1 cellular context compared by ENCODE assay signal in the genomic region with DNA sequence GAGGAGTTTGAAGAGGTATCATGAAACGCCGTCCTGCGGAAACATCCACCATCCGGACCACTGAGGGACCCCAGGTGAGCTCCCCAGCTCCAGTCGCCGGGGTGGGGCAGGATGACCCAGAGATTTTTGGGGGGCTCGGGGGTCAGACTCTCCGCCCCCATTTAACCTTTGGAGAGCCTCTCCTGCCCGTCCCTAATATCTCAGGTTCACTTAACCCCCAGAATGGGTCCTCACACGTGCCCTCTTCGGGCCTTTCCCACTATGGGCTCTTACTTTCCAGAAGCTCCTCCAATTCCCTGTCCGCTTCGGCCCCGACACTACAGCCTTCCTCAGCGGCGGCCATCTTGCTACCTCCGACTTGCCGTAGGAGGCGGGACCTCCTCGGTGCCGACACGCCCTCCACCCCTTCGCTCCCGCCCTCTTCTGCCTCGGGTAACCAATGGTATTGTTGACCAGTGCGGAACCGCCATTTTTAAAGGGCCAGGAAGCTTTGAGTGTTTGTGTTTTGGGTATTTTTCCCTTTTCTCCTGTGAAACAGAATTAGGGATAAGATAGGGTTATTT.
TF ChIP-seq lines count a peak whose summit lies in the region.

A gene with protein sequence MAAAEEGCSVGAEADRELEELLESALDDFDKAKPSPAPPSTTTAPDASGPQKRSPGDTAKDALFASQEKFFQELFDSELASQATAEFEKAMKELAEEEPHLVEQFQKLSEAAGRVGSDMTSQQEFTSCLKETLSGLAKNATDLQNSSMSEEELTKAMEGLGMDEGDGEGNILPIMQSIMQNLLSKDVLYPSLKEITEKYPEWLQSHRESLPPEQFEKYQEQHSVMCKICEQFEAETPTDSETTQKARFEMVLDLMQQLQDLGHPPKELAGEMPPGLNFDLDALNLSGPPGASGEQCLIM (minus strand): TSS at position 352 of the 563 bp plus-strand sequence. CDS start 9 bp downstream, at position 343.

TF ChIP-seq in HepG2, 621 proteins besides CTCF, POLR2A, EP300 and RAD21 (continued from another document and continues in another):
- TF ChIP-seq NR0B2 (CRISPR knock-in tag; IDR thresholded peaks at IDR 0.05) (no peak), ZNF720 (CRISPR knock-in tag; IDR thresholded peaks at IDR 0.05) (no peak), THAP9 (CRISPR knock-in tag; IDR thresholded peaks at IDR 0.05; ENCODE audit: borderline replicate concordance) (peak; percentile 79; the same call in 1 of the 2 replicates), IKZF4 (CRISPR knock-in tag; IDR thresholded peaks at IDR 0.05; ENCODE audit: borderline replicate concordance, low read depth, not compliant biosample characterization) (no peak), ZFP36 (IDR thresholded peaks at IDR 0.05; ENCODE audit: borderline replicate concordance, low read depth, low read length, partially characterized antibody) (no peak), ZNF225 (CRISPR knock-in tag; IDR thresholded peaks at IDR 0.05) (no peak), YY1 (IDR thresholded peaks at IDR 0.05; ENCODE audit: insufficient read depth, insufficient replicate concordance, low read depth, low read length) (peak; percentile 98), NFKB2 (CRISPR knock-in tag; IDR thresholded peaks at IDR 0.05; ENCODE audit: borderline replicate concordance) (peak; percentile 47; the same call in 1 of the 2 replicates), ZNF124 (CRISPR knock-in tag; IDR thresholded peaks at IDR 0.05) (0 out of 2 replicates have a peak, but pooled peaks have one; percentile 38), ZSCAN29 (CRISPR knock-in tag; conservative IDR thresholded peaks at IDR 0.05) (no peak), SP2 (CRISPR knock-in tag; IDR thresholded peaks at IDR 0.05) (peak; percentile 87), ZNF605 (CRISPR knock-in tag; IDR thresholded peaks at IDR 0.05) (no peak), ZNF329 (CRISPR knock-in tag; IDR thresholded peaks at IDR 0.05; ENCODE audit: low read depth) (no peak), CBFB (CRISPR knock-in tag; IDR thresholded peaks at IDR 0.05) (no peak), ZMYM2 (CRISPR knock-in tag; IDR thresholded peaks at IDR 0.05) (no peak), GTF2F1 (IDR thresholded peaks at IDR 0.05; ENCODE audit: low read length) (no peak), XRCC5 (optimal IDR thresholded peaks at IDR 0.05; ENCODE audit: low read length) (peak; percentile 54), ZNF207 (IDR thresholded peaks at IDR 0.05; ENCODE audit: borderline replicate concordance) (no peak), SIX4 (CRISPR knock-in tag; IDR thresholded peaks at IDR 0.05) (0 out of 2 replicates have a peak, but pooled peaks have one; percentile 42), ZBTB3 (CRISPR knock-in tag; IDR thresholded peaks at IDR 0.05; ENCODE audit: borderline replicate concordance, low read depth) (no peak), PHF21A (CRISPR knock-in tag; IDR thresholded peaks at IDR 0.05) (no peak), ZNF577 (CRISPR knock-in tag; IDR thresholded peaks at IDR 0.05; ENCODE audit: borderline replicate concordance, low read depth) (no peak), THAP7 (CRISPR knock-in tag; IDR thresholded peaks at IDR 0.05) (no peak), ZNF280B (CRISPR knock-in tag; IDR thresholded peaks at IDR 0.05; ENCODE audit: borderline replicate concordance) (no peak), CHD4 (IDR thresholded peaks at IDR 0.05; ENCODE audit: borderline replicate concordance, low read length) (no peak), MAFF (IDR thresholded peaks at IDR 0.05; ENCODE audit: low read depth, low read length) (no peak), SCMH1 (CRISPR knock-in tag; IDR thresholded peaks at IDR 0.05; ENCODE audit: borderline replicate concordance) (no peak), FOXO1 (CRISPR knock-in tag; IDR thresholded peaks at IDR 0.05) (0 out of 2 replicates have a peak, but pooled peaks have one; percentile 31), POGZ (CRISPR knock-in tag; IDR thresholded peaks at IDR 0.05) (peak; percentile 89), RXRB (CRISPR knock-in tag; IDR thresholded peaks at IDR 0.05; ENCODE audit: borderline replicate concordance) (0 out of 2 replicates have a peak, but pooled peaks have one; percentile 28), ZNF292 (CRISPR knock-in tag; IDR thresholded peaks at IDR 0.05; ENCODE audit: borderline replicate concordance, low read depth) (no peak), ZFP90 (CRISPR knock-in tag; IDR thresholded peaks at IDR 0.05; ENCODE audit: borderline replicate concordance) (no peak), KMT2A (CRISPR knock-in tag; IDR thresholded peaks at IDR 0.05) (peak; percentile 62; the same call in 1 of the 2 replicates), ARNT (IDR thresholded peaks at IDR 0.05) (no peak), RFX1 (IDR thresholded peaks at IDR 0.05) (no peak), EZH2 (conservative IDR thresholded peaks at IDR 0.05; ENCODE audit: low read depth, low read length) (no peak), TMF1 (CRISPR knock-in tag; IDR thresholded peaks at IDR 0.05; ENCODE audit: low read depth) (no peak), FLYWCH1 (CRISPR knock-in tag; IDR thresholded peaks at IDR 0.05) (no peak), DMAP1 (CRISPR knock-in tag; IDR thresholded peaks at IDR 0.05) (no peak), ZKSCAN5 (CRISPR knock-in tag; IDR thresholded peaks at IDR 0.05) (no peak), ZNF737 (CRISPR knock-in tag; IDR thresholded peaks at IDR 0.05; ENCODE audit: borderline replicate concordance) (no peak), ZNF530 (CRISPR knock-in tag; IDR thresholded peaks at IDR 0.05; ENCODE audit: low read depth) (no peak), MAFG (CRISPR knock-in tag; IDR thresholded peaks at IDR 0.05) (no peak), YEATS2 (CRISPR knock-in tag; IDR thresholded peaks at IDR 0.05; ENCODE audit: borderline replicate concordance) (peak; percentile 85), ZSCAN9 (CRISPR knock-in tag; IDR thresholded peaks at IDR 0.05; ENCODE audit: borderline replicate concordance) (0 out of 2 replicates have a peak, but pooled peaks have one; percentile 47), UBTF (CRISPR knock-in tag; IDR thresholded peaks at IDR 0.05) (peak; percentile 56; the same call in 1 of the 2 replicates)
- TF ChIP-seq, protein P1, sequence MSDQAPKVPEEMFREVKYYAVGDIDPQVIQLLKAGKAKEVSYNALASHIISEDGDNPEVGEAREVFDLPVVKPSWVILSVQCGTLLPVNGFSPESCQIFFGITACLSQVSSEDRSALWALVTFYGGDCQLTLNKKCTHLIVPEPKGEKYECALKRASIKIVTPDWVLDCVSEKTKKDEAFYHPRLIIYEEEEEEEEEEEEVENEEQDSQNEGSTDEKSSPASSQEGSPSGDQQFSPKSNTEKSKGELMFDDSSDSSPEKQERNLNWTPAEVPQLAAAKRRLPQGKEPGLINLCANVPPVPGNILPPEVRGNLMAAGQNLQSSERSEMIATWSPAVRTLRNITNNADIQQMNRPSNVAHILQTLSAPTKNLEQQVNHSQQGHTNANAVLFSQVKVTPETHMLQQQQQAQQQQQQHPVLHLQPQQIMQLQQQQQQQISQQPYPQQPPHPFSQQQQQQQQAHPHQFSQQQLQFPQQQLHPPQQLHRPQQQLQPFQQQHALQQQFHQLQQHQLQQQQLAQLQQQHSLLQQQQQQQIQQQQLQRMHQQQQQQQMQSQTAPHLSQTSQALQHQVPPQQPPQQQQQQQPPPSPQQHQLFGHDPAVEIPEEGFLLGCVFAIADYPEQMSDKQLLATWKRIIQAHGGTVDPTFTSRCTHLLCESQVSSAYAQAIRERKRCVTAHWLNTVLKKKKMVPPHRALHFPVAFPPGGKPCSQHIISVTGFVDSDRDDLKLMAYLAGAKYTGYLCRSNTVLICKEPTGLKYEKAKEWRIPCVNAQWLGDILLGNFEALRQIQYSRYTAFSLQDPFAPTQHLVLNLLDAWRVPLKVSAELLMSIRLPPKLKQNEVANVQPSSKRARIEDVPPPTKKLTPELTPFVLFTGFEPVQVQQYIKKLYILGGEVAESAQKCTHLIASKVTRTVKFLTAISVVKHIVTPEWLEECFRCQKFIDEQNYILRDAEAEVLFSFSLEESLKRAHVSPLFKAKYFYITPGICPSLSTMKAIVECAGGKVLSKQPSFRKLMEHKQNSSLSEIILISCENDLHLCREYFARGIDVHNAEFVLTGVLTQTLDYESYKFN (CRISPR knock-in tag; conservative IDR thresholded peaks at IDR 0.05): no peak
